In genomic region chr22:20284471-20285086, GRCh38 we compare ENCODE assay signal across 8 cellular contexts. TPM values are rescaled to one million over a fixed set of nuclear protein-coding genes. Genes with fewer than 3 reads are reported as not detected.
"Had no signal": no experiment of that assay in that cellular context is flagged by ENCODE, and none has a peak within 500 bp of the region (broad histone marks: within the 10 kb centered on the region; RNA-seq: fewer than 3 reads in every experiment).

No MANE protein-coding gene starts in this region.

- H3K4me3 ChIP-seq: GM23338, HAP-1 had no signal

- FAIRE-seq: HepG2 had no signal

- H3K4me3 Mint-ChIP-seq: GM23338, HFFc6, IgD-negative memory B cell had no signal

- H3K36me3 ChIP-seq: HAP-1 had no signal

- H3K36me3 Mint-ChIP-seq: IgD-negative memory B cell had no signal

- H3K9me3 ChIP-seq: HAP-1 had no signal

- H3K4me2 ChIP-seq: GM23338 had no signal

- H3K4me1 ChIP-seq: HAP-1 had no signal

- H3K27ac Mint-ChIP-seq: GM23338, HFFc6 had no signal

- H2AFZ ChIP-seq: GM23338 had no signal

- H3K9me3 Mint-ChIP-seq: GM23338, HFFc6, IgD-negative memory B cell had no signal

- H3K4me1 Mint-ChIP-seq: IgD-negative memory B cell had no signal

- H3K27ac ChIP-seq: HL-60 had no signal

- DNase-seq: H7, HFFc6, KG1 had no signal

RNA-seq across cellular contexts. Expression of gene RTN4R, which starts 16.5 kb away (rescaled TPM):
- polyA plus RNA-seq: IgD-negative memory B cell had no signal
